10 cellular contexts compared by ENCODE assay signal in the genomic region with DNA sequence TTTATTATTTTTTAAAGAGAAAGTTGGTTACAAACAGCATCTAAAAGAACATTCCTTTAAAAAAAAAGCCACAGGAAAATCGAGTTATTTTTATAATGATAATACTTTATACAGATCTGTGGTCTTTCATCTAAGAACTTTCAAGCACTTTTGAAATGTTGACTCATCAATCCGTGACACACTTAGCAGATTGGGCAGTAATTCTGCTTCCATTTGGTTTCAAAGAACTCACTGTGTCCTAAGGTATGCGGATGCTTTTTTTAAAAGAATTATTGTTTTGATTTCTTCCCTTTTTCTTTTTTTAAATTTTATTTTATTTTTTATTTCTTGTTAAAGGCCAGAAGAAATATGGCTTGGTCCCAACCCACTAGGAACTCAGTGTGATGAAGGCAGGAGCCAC.
DNase-seq lines count a peak whose midpoint lies in the region; TF ChIP-seq lines count a peak whose summit lies in the region.
"Had no signal": no experiment of that assay in that cellular context is flagged by ENCODE, and none has a peak within 500 bp of the region (broad histone marks: within the 10 kb centered on the region; RNA-seq: fewer than 3 reads in every experiment).

No MANE protein-coding gene starts in this region.

- 46 to 59% (median 51%) methylated on average over 3 of the region's 3 CpGs for WGBS in stomach, 5 donors

- H3K9me3 ChIP-seq in stomach = no peaks in the 10 kb centered on the region

- TF ChIP-seq EP300 in stomach (IDR thresholded peaks at IDR 0.05) = no peak

- no peaks in the 10 kb centered on the region for H3K27me3 ChIP-seq in stomach

- peak overlapping the region in 3 of 5 donors; percentile 1 to 36 (median 21) for H3K27ac ChIP-seq in stomach
- no peak overlapping the region for H3K27ac ChIP-seq in RWPE1

- intact Hi-C loops in stomach (cut with DNase I; ENCODE audit: low total_unique reads) = no loop called here

- H3K36me3 ChIP-seq in stomach = no peaks in the 10 kb centered on the region

- TF ChIP-seq CTCF in stomach (IDR thresholded peaks at IDR 0.05) = no peak
- no peak for TF ChIP-seq CTCF in GM10266 (IDR thresholded peaks at IDR 0.05; ENCODE audit: control insufficient read depth, insufficient read depth, low read depth, missing control alignments)
- TF ChIP-seq CTCF in RWPE1 (conservative IDR thresholded peaks at IDR 0.05; ENCODE audit: low read depth) = no peak

- DNase-seq in HCEC 1CT (peak; percentile 56), amniotic epithelial cell (ENCODE audit: low read depth) (peak; percentile 88), foreskin melanocyte (peak; percentile 78), stomach (no peak), GM10266 (ENCODE audit: extremely low spot score) (no peak), activated gamma-delta T cell (lab: John Stamatoyannopoulos, UW) (no peak), RWPE1 (ENCODE audit: low spot score) (no peak), T-helper 2 cell (no peak)
- DNase-seq: activated T-cell treated with anti-CD3 and anti-CD28 coated beads, Interleukin-2, amount 50 U/mL, for 4 hours; NCI-H1092 had no signal

- POLR2A ChIA-PET in RWPE1 (lab: Yijun Ruan, JAX; ENCODE audit: low non-redundant PET) = no interaction called here

- TF ChIP-seq POLR2A in stomach (IDR thresholded peaks at IDR 0.05) = no peak

- H3K4me1 ChIP-seq in stomach = peaks cover 0 to 54% (median 16%) of the 10 kb centered on the region in 4 donors

- CTCF ChIA-PET in RWPE1 (lab: Yijun Ruan, JAX) = no interaction called here

- H3K4me3 ChIP-seq in stomach = no peak overlapping the region

Comparison
In these comparisons a context has a peak if more than half of its experiments do, and no peak if none do; other contexts are left out.
1. DNase-seq: peak in HCEC 1CT (single experiment), amniotic epithelial cell (single experiment) and foreskin melanocyte (single experiment); none in stomach (single experiment), GM10266 (single experiment), activated gamma-delta T cell (single experiment), RWPE1 (single experiment) and T-helper 2 cell (0 of 5).